Comparison of ENCODE assay signal across 9 cellular contexts in genomic region chr7:7183061-7183832, GRCh38. TPM values are rescaled to one million over a fixed set of nuclear protein-coding genes. Genes with fewer than 3 reads are reported as not detected.
A peak's percentile ranks its signal among the peaks of the same experiment; 100 is the strongest.
DNase-seq lines count a peak whose midpoint lies in the region; ATAC-seq, FAIRE-seq and TF ChIP-seq lines count a peak whose summit lies in the region.
"Had no signal": no experiment of that assay in that cellular context is flagged by ENCODE, and none has a peak within 500 bp of the region (broad histone marks: within the 10 kb centered on the region; RNA-seq: fewer than 3 reads in every experiment).

No MANE protein-coding gene starts in this region.

- peak overlapping the region; percentile 90 for H2AFZ ChIP-seq in DND-41 (ENCODE audit: low read depth, low read length)

- H3K4me1 ChIP-seq in DND-41 (ENCODE audit: insufficient read depth, low read length) = peaks cover 50% of the 10 kb centered on the region

- no peak for FAIRE-seq in D721Med (lab: Jason Lieb, UNC)
- FAIRE-seq: colon had no signal

- H4K20me1 ChIP-seq in DND-41 (ENCODE audit: insufficient read depth, low read length) = peaks cover 28% of the 10 kb centered on the region; the same call in 1 of the 2 replicates

- peak overlapping the region; percentile 63 for H3K9ac ChIP-seq in DND-41 (ENCODE audit: low read depth, low read length)

- H3K36me3 Mint-ChIP-seq in brain (no peaks in the 10 kb centered on the region), immature natural killer cell (peaks cover 2 to 4% (median 4%) of the 10 kb centered on the region in 3 donors)

- peak overlapping the region; percentile 89 for H3K4me2 ChIP-seq in DND-41 (ENCODE audit: insufficient read depth, low read length)

- H3K79me2 ChIP-seq in DND-41 (ENCODE audit: insufficient read depth, low read length) = peaks cover 61% of the 10 kb centered on the region

- H3K9me3 ChIP-seq in DND-41 (ENCODE audit: insufficient read depth, low read length, severe bottlenecking) = no peaks in the 10 kb centered on the region

- DNase-seq in DND-41 (no peak), HT1080 (ENCODE audit: low read depth) (peak; percentile 31), T follicular helper cell (ENCODE audit: low read depth) (peak; percentile 19), immature natural killer cell (peak in 2 of 3 donors; percentile 59 to 61), D721Med (ENCODE audit: insufficient read length, low spot score) (no peak)
- peak; percentile 25 to 32 for DNase-seq in stimulated activated CD4-positive, alpha-beta T cell treated with anti-CD3 and anti-CD28 coated beads, Interleukin-15, amount 100 ng/mL, for 1 hour (ENCODE audit: low read depth in 1 of 2, low spot score in 1 of 2)

- TF ChIP-seq CTCF in DND-41 (IDR thresholded peaks at IDR 0.05; ENCODE audit: borderline replicate concordance, extremely low read depth, low read length, poor library complexity, severe bottlenecking) = no peak
- no peak for TF ChIP-seq CTCF in brain (conservative IDR thresholded peaks at IDR 0.05)
- TF ChIP-seq CTCF in D721Med (IDR thresholded peaks at IDR 0.05; ENCODE audit: insufficient read depth, missing control alignments) = no peak

- H3K9me3 Mint-ChIP-seq in brain (no peaks in the 10 kb centered on the region), immature natural killer cell (no peaks in the 10 kb centered on the region)

- peak overlapping the region; percentile 95 for H3K27ac ChIP-seq in DND-41 (ENCODE audit: low read length)

- ATAC-seq in DND-41 (ENCODE audit: insufficient read depth, low read depth) (peak; percentile 17), GM21447 (IDR thresholded peaks at IDR 0.05; ENCODE audit: unreplicated experiment) (peak; percentile 29)

- H3K27me3 Mint-ChIP-seq in brain (peaks cover 9% of the 10 kb centered on the region), immature natural killer cell (ENCODE audit: low read depth in 3 of 3) (peaks cover 0 to 5% (median 4%) of the 10 kb centered on the region in 3 donors)

- peak overlapping the region; percentile 89 to 99 (median 91) for H3K4me3 Mint-ChIP-seq in brain
- peak overlapping the region; percentile 91 to 98 (median 93) for H3K4me3 Mint-ChIP-seq in immature natural killer cell

- H3K27ac Mint-ChIP-seq in brain = peak overlapping the region; percentile 45 to 91 (median 85)
- H3K27ac Mint-ChIP-seq in immature natural killer cell = peak overlapping the region; percentile 83 to 99 (median 92)

- H3K27me3 ChIP-seq in DND-41 (ENCODE audit: insufficient read depth, low read length, poor library complexity) = no peaks in the 10 kb centered on the region

- peak overlapping the region; percentile 88 to 91 for H3K4me3 ChIP-seq in DND-41 (ENCODE audit: low read depth in 1 of 2, low read length in 2 of 2)

- H3K4me1 Mint-ChIP-seq in brain (peaks cover 36% of the 10 kb centered on the region), immature natural killer cell (peaks cover 19 to 32% of the 10 kb centered on the region in 2 donors)

- peaks cover 11% of the 10 kb centered on the region for H3K36me3 ChIP-seq in DND-41 (ENCODE audit: insufficient read depth, low read length)

RNA-seq across cellular contexts. Expression of gene C1GALT1, which starts 0.9 kb away (rescaled TPM):
- 31.6 and 41.8 TPM in 2 replicates for total RNA-seq in HT1080 (2014; rRNA removed; shearing (Covaris generic))
- 52.5 and 56.6 TPM in 2 replicates for polyA plus RNA-seq in HT1080 (2015; cell fraction: cytosol; rRNA removed)
- 42.1 and 48.2 TPM in 2 replicates for polyA plus RNA-seq in HT1080 (2015; cell fraction: nucleus; rRNA removed)
- polyA plus RNA-seq in brain (ENCODE audit: insufficient read depth, low read depth, low replicate concordance) (8.5 TPM), immature natural killer cell (10 to 100 TPM; 56.8 to 83.9 (median 59.4) TPM)

Comparison
In these comparisons a context has a peak if more than half of its experiments do, and no peak if none do; other contexts are left out.
1. DNase-seq: peak in HT1080 (single experiment), T follicular helper cell (single experiment), immature natural killer cell (2 of 3) and stimulated activated CD4-positive, alpha-beta T cell treated with anti-CD3 and anti-CD28 coated beads, Interleukin-15, amount 100 ng/mL, for 1 hour (2 of 2); none in DND-41 (single experiment) and D721Med (single experiment).